Comparison of ENCODE assay signal across 16 cellular contexts in the genomic region with DNA sequence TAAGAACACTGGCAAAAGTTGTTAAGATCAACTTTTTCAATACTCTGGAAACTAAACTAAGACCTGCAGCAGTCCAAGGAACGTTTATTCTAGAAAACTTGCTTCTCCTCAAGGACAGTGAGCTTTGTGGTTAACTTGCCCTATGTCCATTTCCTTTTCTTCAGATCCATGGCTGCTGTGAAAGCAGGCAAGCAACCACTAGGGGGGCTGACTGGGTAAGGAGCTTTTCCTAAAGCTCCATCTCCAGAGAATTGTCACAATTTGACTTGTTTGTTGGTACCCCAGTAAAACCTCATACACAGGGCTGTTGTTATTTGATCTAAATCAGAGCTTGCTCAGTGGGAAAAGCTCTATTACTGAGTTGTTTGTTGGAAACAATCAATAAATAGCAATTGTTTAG. TPM values are rescaled to one million over a fixed set of nuclear protein-coding genes. Genes with fewer than 3 reads are reported as not detected.
A peak's percentile ranks its signal among the peaks of the same experiment; 100 is the strongest.
DNase-seq lines count a peak whose midpoint lies in the region; ATAC-seq lines count a peak whose summit lies in the region.
"Had no signal": no experiment of that assay in that cellular context is flagged by ENCODE, and none has a peak within 500 bp of the region (broad histone marks: within the 10 kb centered on the region; RNA-seq: fewer than 3 reads in every experiment).

No MANE protein-coding gene starts in this region.

- peak; percentile 0 for DNase-seq in SIG-M5 treated with dmso at 0.1 percent for 504 hours (lab: John Stamatoyannopoulos, UW; ENCODE audit: unreplicated experiment)
- no peak for DNase-seq in SIG-M5 (lab: John Stamatoyannopoulos, UW)
- DNase-seq in RKO (ENCODE audit: low spot score) = peak; percentile 41
- peak; percentile 13 for DNase-seq in foreskin melanocyte
- DNase-seq in renal cortical epithelial cell (ENCODE audit: low read depth) = peak; percentile 3
- DNase-seq in COR-L47 (lab: John Stamatoyannopoulos, UW) = no peak
- DNase-seq in iPS-NIHi7 (ENCODE audit: extremely low spot score) = no peak
- DNase-seq: activated CD4-positive, alpha-beta memory T cell treated with anti-CD3 and anti-CD28 coated beads, Interleukin-2, amount 10 ng/mL, durations not matched to agents 7 days and 5 days; activated gamma-delta T cell treated with Interleukin-2 at 50 U/mL for 16 hours; hippocampal formation; NCI-H2171 treated with DMSO at 0.1 percent for 48 hours; uterus had no signal

- ATAC-seq in HG02852 (IDR thresholded peaks at IDR 0.05; ENCODE audit: unreplicated experiment) = no peak

RNA-seq across cellular contexts. Expression of gene RPL10L, which starts 10.1 kb away (rescaled TPM):
- not detected in 2 replicates for total RNA-seq in renal cortical epithelial cell
- total RNA-seq: activated CD4-positive, alpha-beta memory T cell treated with anti-CD3 and anti-CD28 coated beads, Interleukin-2, amount 10 ng/mL, durations not matched to agents 7 days and 5 days; mesenteric fat pad; posterior vena cava; T-helper 2 cell treated with Interferon-gamma antibody and Interleukin-4, amounts not matched to agents 100 ng/mL and 5 ng/mL, for 36 hours; uterus had no signal

Comparison
In these comparisons a context has a peak if more than half of its experiments do, and no peak if none do; other contexts are left out.
1. DNase-seq: peak in SIG-M5 treated with dmso at 0.1 percent for 504 hours (single experiment), RKO (single experiment), foreskin melanocyte (single experiment) and renal cortical epithelial cell (single experiment); none in SIG-M5 (single experiment), COR-L47 (single experiment) and iPS-NIHi7 (single experiment).